Comparison of ENCODE assay signal across 1 cellular context in genomic region chr16:75648265-75649076, GRCh38.
TF ChIP-seq lines count a peak whose summit lies in the region.

No MANE protein-coding gene starts in this region.

TF ChIP-seq in K562, 482 proteins besides CTCF, POLR2A, EP300 and RAD21 (continued from another document):
- TF ChIP-seq ETV6 (IDR thresholded peaks at IDR 0.05; ENCODE audit: borderline replicate concordance in 1 of 2, low read depth in 2 of 2, low read length in 1 of 2) (no peak), ETV6 (CRISPR knock-in tag; IDR thresholded peaks at IDR 0.05; ENCODE audit: borderline replicate concordance) (no peak), ESRRA (IDR thresholded peaks at IDR 0.05; ENCODE audit: borderline replicate concordance, low read depth) (no peak), DEAF1 (CRISPR knock-in tag; IDR thresholded peaks at IDR 0.05) (no peak), POLR2H (tag; IDR thresholded peaks at IDR 0.05; ENCODE audit: low read depth) (no peak)
